Comparison of ENCODE assay signal across 21 cellular contexts in the genomic region with DNA sequence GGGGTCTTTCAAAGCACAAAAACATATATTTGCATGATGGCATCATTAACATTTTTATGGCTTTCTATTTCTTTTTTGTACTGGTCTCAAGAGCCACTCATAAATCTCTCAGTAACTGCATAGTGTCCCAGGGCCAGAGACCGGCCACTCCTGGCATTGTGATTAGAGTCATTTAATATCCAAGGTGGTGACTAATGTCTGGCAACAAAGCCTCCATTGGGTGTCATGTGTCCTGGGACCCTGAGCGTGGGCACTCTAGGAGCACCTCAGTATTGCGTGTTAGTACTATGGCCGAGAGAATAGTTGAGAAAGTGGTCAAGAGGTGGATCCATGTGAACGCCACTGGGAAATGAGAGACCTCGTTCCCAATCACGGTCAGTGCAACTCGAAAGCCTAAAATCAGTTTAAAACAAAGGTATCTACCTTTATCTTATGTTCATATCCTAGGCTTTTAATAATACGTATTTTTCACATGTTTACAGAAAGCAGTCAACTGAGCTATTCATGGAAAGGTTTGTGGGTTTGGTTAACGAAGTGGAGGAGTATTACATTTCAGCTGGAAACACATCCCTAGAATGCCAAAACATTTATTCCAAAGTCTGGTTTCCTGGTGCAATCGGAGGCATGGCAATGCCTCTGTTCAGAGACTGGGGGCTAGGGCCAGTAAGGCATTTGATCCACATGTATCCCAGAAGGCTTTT. TPM values are rescaled to one million over a fixed set of nuclear protein-coding genes. Genes with fewer than 3 reads are reported as not detected.
A peak's percentile ranks its signal among the peaks of the same experiment; 100 is the strongest.
DNase-seq lines count a peak whose midpoint lies in the region; ATAC-seq and TF ChIP-seq lines count a peak whose summit lies in the region.
"Had no signal": no experiment of that assay in that cellular context is flagged by ENCODE, and none has a peak within 500 bp of the region (broad histone marks: within the 10 kb centered on the region; RNA-seq: fewer than 3 reads in every experiment).

No MANE protein-coding gene starts in this region.

- intact Hi-C loops in breast epithelium (cut with DNase I; ENCODE audit: low total_unique reads) (no loop called here), MCF 10A (cut with micrococcal nuclease) (no loop called here)

- H3K27me3 ChIP-seq in breast epithelium, result no peaks in the 10 kb centered on the region
- H3K27me3 ChIP-seq in skeletal muscle satellite cell (ENCODE audit: control insufficient read depth, insufficient read depth, low read length), result peaks cover 54% of the 10 kb centered on the region
- peaks cover 0 to 22% (median 13%) of the 10 kb centered on the region in 4 donors for H3K27me3 ChIP-seq in upper lobe of left lung

- H3K36me3 ChIP-seq in breast epithelium (no peaks in the 10 kb centered on the region), skeletal muscle satellite cell (ENCODE audit: insufficient read depth, low read length) (no peaks in the 10 kb centered on the region), upper lobe of left lung (no peaks in the 10 kb centered on the region)

- POLR2A ChIA-PET in MCF 10A (lab: Yijun Ruan, JAX), result interaction anchor here (0.6 to 1.4 kb wide), 2 partner anchors 12 to 49 kb away, joined by 4 to 5 read pairs; no protein-coding TSS in a partner anchor

- no peak overlapping the region for H3K27ac Mint-ChIP-seq in MCF 10A (ENCODE audit: low read depth, unreplicated experiment)
- H3K27ac Mint-ChIP-seq: CD4-positive, alpha-beta memory T cell had no signal

- H3K4me2 ChIP-seq in skeletal muscle satellite cell (ENCODE audit: low read length), result peak overlapping the region; percentile 66

- H3K4me3 ChIP-seq in breast epithelium, result peak overlapping the region in 2 of 3 donors; percentile 25 to 54
- peak overlapping the region; percentile 5 for H3K4me3 ChIP-seq in skeletal muscle satellite cell (ENCODE audit: low read length)
- H3K4me3 ChIP-seq in upper lobe of left lung, result no peak overlapping the region
- H3K4me3 ChIP-seq: GM12878 had no signal

- CTCF ChIA-PET in MCF 10A (lab: Yijun Ruan, JAX), result interaction anchor here (0.6 kb wide), 1 partner anchor 10 kb away, joined by 3 read pairs; no protein-coding TSS in a partner anchor

- 84 to 88% methylated on average over 10 to 11 of the region's 11 CpGs for WGBS in upper lobe of left lung, 2 donors

- no peak overlapping the region for H3K4me3 Mint-ChIP-seq in MCF 10A (ENCODE audit: unreplicated experiment)
- H3K4me3 Mint-ChIP-seq: CD4-positive, alpha-beta memory T cell had no signal

- TF ChIP-seq POLR2A in breast epithelium (IDR thresholded peaks at IDR 0.05) (no peak), upper lobe of left lung (IDR thresholded peaks at IDR 0.05) (no peak)

- no TSS peak for BruUV-seq in MCF 10A (replicated peaks; lab: Mats Ljungman, UMichigan)

- H3K9me3 ChIP-seq in breast epithelium (no peaks in the 10 kb centered on the region), skeletal muscle satellite cell (replicated peaks; ENCODE audit: low read length) (no peaks in the 10 kb centered on the region), upper lobe of left lung (no peaks in the 10 kb centered on the region)

- peak overlapping the region; percentile 48 to 73 for H3K27ac ChIP-seq in breast epithelium
- H3K27ac ChIP-seq in upper lobe of left lung, result no peak overlapping the region
- H3K27ac ChIP-seq: HL-60 had no signal

- peaks cover 0 to 4% of the 10 kb centered on the region in 2 donors for H3K4me1 ChIP-seq in breast epithelium
- H3K4me1 ChIP-seq in skeletal muscle satellite cell (ENCODE audit: control insufficient read depth, insufficient read depth, low read length), result peaks cover 34% of the 10 kb centered on the region
- peaks cover 12 to 29% (median 20%) of the 10 kb centered on the region in 4 donors for H3K4me1 ChIP-seq in upper lobe of left lung

- no peaks in the 10 kb centered on the region for H3K36me3 Mint-ChIP-seq in MCF 10A (ENCODE audit: insufficient read depth, unreplicated experiment)
- H3K36me3 Mint-ChIP-seq: CD4-positive, alpha-beta memory T cell had no signal

- TF ChIP-seq EP300 in upper lobe of left lung (IDR thresholded peaks at IDR 0.05), result no peak

- no peak for DNase-seq in breast epithelium (ENCODE audit: low spot score in 2 of 2)
- DNase-seq in MCF 10A (ENCODE audit: unreplicated experiment), result no peak
- peak; percentile 40 for DNase-seq in left kidney (ENCODE audit: low read depth, low spot score)
- no peak for DNase-seq in NCI-H128 (lab: John Stamatoyannopoulos, UW; ENCODE audit: unreplicated experiment)
- DNase-seq in activated naive CD4-positive, alpha-beta T cell treated with anti-CD3 and anti-CD28 coated beads, Interleukin-2, amount 50 U/mL, for 16 hours, result no peak
- DNase-seq in upper lobe of left lung, result no peak
- DNase-seq: CD4-positive, alpha-beta memory T cell; GDM1; HCEC 1CT; NCI-H1417 treated with DMSO at 0.1 percent for 48 hours; NCI-H1930; NCI-H2171 treated with DMSO at 0.1 percent for 48 hours; NCI-H446 treated with DMSO at 0.1 percent for 48 hours; NK-92 treated with Interleukin-12 subunit alpha and Interleukin-12 subunit beta, amount 100 ng/mL, for 24 hours; SHP77 treated with DMSO at 0.1 percent for 48 hours had no signal

- no peak overlapping the region for H3K9ac ChIP-seq in skeletal muscle satellite cell (ENCODE audit: low read depth, low read length)

- TF ChIP-seq CTCF in breast epithelium (IDR thresholded peaks at IDR 0.05) (no peak), MCF 10A (IDR thresholded peaks at IDR 0.05; ENCODE audit: unreplicated experiment) (no peak), upper lobe of left lung (IDR thresholded peaks at IDR 0.05) (no peak)

- peaks cover 7% of the 10 kb centered on the region for H3K4me1 Mint-ChIP-seq in MCF 10A (ENCODE audit: insufficient read depth, unreplicated experiment)

- H3K9me3 Mint-ChIP-seq in MCF 10A (ENCODE audit: unreplicated experiment), result no peaks in the 10 kb centered on the region

- peaks cover 27% of the 10 kb centered on the region for H3K27me3 Mint-ChIP-seq in MCF 10A (ENCODE audit: insufficient read depth, unreplicated experiment)

- no peak for ATAC-seq in HG03039 (IDR thresholded peaks at IDR 0.05; ENCODE audit: unreplicated experiment)
- ATAC-seq in upper lobe of left lung (ENCODE audit: low FRiP score in 2 of 2), result no peak
- ATAC-seq: GM12878 had no signal

RNA-seq across cellular contexts. Expression of a gene that starts 2.7 kb away (rescaled TPM):
- total RNA-seq in breast epithelium, result 10 to 100 TPM in 2 of 3 donors, 1 to 10 TPM in 1; 2.2 to 74.5 (median 67.5) TPM
- 0.05 TPM in 2 replicates for total RNA-seq in MCF 10A (2022)
- 0.51 and 0.66 TPM in 2 replicates for total RNA-seq in skeletal muscle satellite cell (2012; rRNA removed)
- total RNA-seq in upper lobe of left lung, result 1 to 10 TPM in 5 of 6 donors, under 1 TPM in 1; 0.91 to 4.7 (median 2.8) TPM
- total RNA-seq: A172, RPMI7951 had no signal

Comparison
In these comparisons a context has a peak if more than half of its experiments do, and no peak if none do; other contexts are left out.
1. H3K27ac ChIP-seq: peak in breast epithelium (2 of 2); none in upper lobe of left lung (0 of 4).
2. H3K4me3 ChIP-seq: peak in breast epithelium (2 of 3) and skeletal muscle satellite cell (single experiment); none in upper lobe of left lung (0 of 4).